In genomic region chr1:38990401-38990745, GRCh38 we compare ENCODE assay signal across 1 cellular context.
TF ChIP-seq lines count a peak whose summit lies in the region.

No MANE protein-coding gene starts in this region.

TF ChIP-seq in HepG2, 621 proteins besides CTCF, POLR2A, EP300 and RAD21:
- TF ChIP-seq ZNF816 (CRISPR knock-in tag; IDR thresholded peaks at IDR 0.05; ENCODE audit: borderline replicate concordance): 0 out of 2 replicates have a peak, but pooled peaks have one; percentile 19
- no peak for TF ChIP-seq ARHGAP35 (CRISPR knock-in tag; IDR thresholded peaks at IDR 0.05; ENCODE audit: borderline replicate concordance)
- 0 out of 2 replicates have a peak, but pooled peaks have one; percentile 75 for TF ChIP-seq ZBTB10 (CRISPR knock-in tag; IDR thresholded peaks at IDR 0.05; ENCODE audit: borderline replicate concordance)
- peak; percentile 7 for TF ChIP-seq PHF5A (CRISPR knock-in tag; IDR thresholded peaks at IDR 0.05; ENCODE audit: low read depth, unreplicated experiment)
- TF ChIP-seq ZNF503 (CRISPR knock-in tag; IDR thresholded peaks at IDR 0.05): no peak
- TF ChIP-seq, protein P1, sequence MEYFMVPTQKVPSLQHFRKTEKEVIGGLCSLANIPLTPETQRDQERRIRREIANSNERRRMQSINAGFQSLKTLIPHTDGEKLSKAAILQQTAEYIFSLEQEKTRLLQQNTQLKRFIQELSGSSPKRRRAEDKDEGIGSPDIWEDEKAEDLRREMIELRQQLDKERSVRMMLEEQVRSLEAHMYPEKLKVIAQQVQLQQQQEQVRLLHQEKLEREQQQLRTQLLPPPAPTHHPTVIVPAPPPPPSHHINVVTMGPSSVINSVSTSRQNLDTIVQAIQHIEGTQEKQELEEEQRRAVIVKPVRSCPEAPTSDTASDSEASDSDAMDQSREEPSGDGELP (IDR thresholded peaks at IDR 0.05; ENCODE audit: borderline replicate concordance, low read depth): peak; percentile 14; the same call in 1 of the 2 replicates
